In genomic region chr11:102620179-102620578, GRCh38 we compare ENCODE assay signal across 2 cellular contexts.
TF ChIP-seq lines count a peak whose summit lies in the region.

No MANE protein-coding gene starts in this region.

TF ChIP-seq in GM23338, 12 proteins besides CTCF, POLR2A, EP300 and RAD21 (continued from another document):
- no peak for TF ChIP-seq ETS1 (IDR thresholded peaks at IDR 0.05)
- TF ChIP-seq ZNF462 (CRISPR knock-in tag; IDR thresholded peaks at IDR 0.05) = no peak
- no peak for TF ChIP-seq STAT1 (IDR thresholded peaks at IDR 0.05; ENCODE audit: unreplicated experiment)
- TF ChIP-seq ZNF114 (CRISPR knock-in tag; IDR thresholded peaks at IDR 0.05) = no peak
- TF ChIP-seq REST (IDR thresholded peaks at IDR 0.05; ENCODE audit: unreplicated experiment) = no peak
- TF ChIP-seq CREB1 (CRISPR knock-in tag; IDR thresholded peaks at IDR 0.05; ENCODE audit: low read depth) = no peak
- TF ChIP-seq EZH2phosphoT487 (IDR thresholded peaks at IDR 0.05; ENCODE audit: unreplicated experiment) = no peak
- TF ChIP-seq JUNB (IDR thresholded peaks at IDR 0.05; ENCODE audit: unreplicated experiment) = no peak
- no peak for TF ChIP-seq POLR2AphosphoS5 (IDR thresholded peaks at IDR 0.05; ENCODE audit: low read depth)

TF ChIP-seq in K562, 482 proteins besides CTCF, POLR2A, EP300 and RAD21 (continued from another document):
- TF ChIP-seq HLTF (IDR thresholded peaks at IDR 0.05) (no peak), BCL6 (CRISPR knock-in tag; IDR thresholded peaks at IDR 0.05) (no peak), CHCHD3 (CRISPR knock-in tag; IDR thresholded peaks at IDR 0.05) (no peak), SPI1 (IDR thresholded peaks at IDR 0.05; ENCODE audit: borderline replicate concordance, low read depth, low read length) (peak; percentile 46; the same call in 1 of the 2 replicates)
